ENCODE assay signal across 1 cellular context in the genomic region with DNA sequence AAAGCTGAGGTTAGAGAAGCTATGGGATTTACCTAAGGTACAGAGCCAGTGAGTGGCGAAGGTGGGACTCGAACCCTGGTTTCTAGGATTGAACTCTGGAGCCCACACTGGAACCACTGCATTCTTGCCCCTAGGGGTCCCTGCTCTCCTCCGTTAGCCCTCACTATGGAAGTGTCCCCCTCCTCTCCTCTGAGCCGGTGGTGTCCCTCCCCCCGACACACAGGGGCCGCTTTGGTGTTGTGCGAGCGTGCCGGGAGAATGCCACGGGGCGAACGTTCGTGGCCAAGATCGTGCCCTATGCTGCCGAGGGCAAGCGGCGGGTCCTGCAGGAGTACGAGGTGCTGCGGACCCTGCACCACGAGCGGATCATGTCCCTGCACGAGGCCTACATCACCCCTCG.
TF ChIP-seq lines count a peak whose summit lies in the region.

No MANE protein-coding gene starts in this region.

TF ChIP-seq in WTC11, 78 proteins besides CTCF, POLR2A, EP300 and RAD21 (continued from another document):
- TF ChIP-seq, protein P1, sequence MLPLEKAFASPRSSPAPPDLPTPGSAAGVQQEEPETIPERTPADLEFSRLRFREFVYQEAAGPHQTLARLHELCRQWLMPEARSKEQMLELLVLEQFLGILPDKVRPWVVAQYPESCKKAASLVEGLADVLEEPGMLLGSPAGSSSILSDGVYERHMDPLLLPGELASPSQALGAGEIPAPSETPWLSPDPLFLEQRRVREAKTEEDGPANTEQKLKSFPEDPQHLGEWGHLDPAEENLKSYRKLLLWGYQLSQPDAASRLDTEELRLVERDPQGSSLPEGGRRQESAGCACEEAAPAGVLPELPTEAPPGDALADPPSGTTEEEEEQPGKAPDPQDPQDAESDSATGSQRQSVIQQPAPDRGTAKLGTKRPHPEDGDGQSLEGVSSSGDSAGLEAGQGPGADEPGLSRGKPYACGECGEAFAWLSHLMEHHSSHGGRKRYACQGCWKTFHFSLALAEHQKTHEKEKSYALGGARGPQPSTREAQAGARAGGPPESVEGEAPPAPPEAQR (CRISPR knock-in tag; IDR thresholded peaks at IDR 0.05), result no peak
- no peak for TF ChIP-seq ZNF281 (CRISPR knock-in tag; IDR thresholded peaks at IDR 0.05)
- no peak for TF ChIP-seq PRRX2 (CRISPR knock-in tag; IDR thresholded peaks at IDR 0.05)
- TF ChIP-seq NFATC4 (CRISPR knock-in tag; IDR thresholded peaks at IDR 0.05), result no peak
- no peak for TF ChIP-seq SOX15 (CRISPR knock-in tag; IDR thresholded peaks at IDR 0.05)
- TF ChIP-seq ZNF121 (CRISPR knock-in tag; IDR thresholded peaks at IDR 0.05), result no peak
